ENCODE assay signal across 8 cellular contexts in genomic region chr19:41352609-41353465, GRCh38. TPM values are rescaled to one million over a fixed set of nuclear protein-coding genes. Genes with fewer than 3 reads are reported as not detected.
A peak's percentile ranks its signal among the peaks of the same experiment; 100 is the strongest.
DNase-seq lines count a peak whose midpoint lies in the region; ATAC-seq and TF ChIP-seq lines count a peak whose summit lies in the region.

No MANE protein-coding gene starts in this region.

- H3K36me3 ChIP-seq in right lobe of liver = no peaks in the 10 kb centered on the region

- H3K9me3 ChIP-seq in right lobe of liver = no peaks in the 10 kb centered on the region

- H3K27me3 ChIP-seq in right lobe of liver = no peaks in the 10 kb centered on the region

- peaks cover 0 to 18% (median 0%) of the 10 kb centered on the region in 4 donors for H3K4me1 ChIP-seq in right lobe of liver

- peak overlapping the region; percentile 93 for H3K4me3 ChIP-seq in coronary artery
- peak overlapping the region; percentile 51 to 62 (median 60) for H3K4me3 ChIP-seq in right lobe of liver

- DNase-seq in GM10248 (ENCODE audit: extremely low spot score) (peak; percentile 82), LoVo (ENCODE audit: low spot score) (peak; percentile 79), coronary artery (ENCODE audit: low spot score) (peak; percentile 83), right lobe of liver (peak; percentile 66 to 78 (median 77)), NCI-H2029 treated with DMSO at 0.1 percent for 48 hours (lab: John Stamatoyannopoulos, UW) (no peak)
- peak; percentile 78 for DNase-seq in activated CD4-positive, CD25-positive, alpha-beta regulatory T cell treated with anti-CD3 and anti-CD28 coated beads, Interleukin-2, amount 50 U/mL, for 72 hours
- peak; percentile 62 to 72 (median 71) for DNase-seq in stimulated activated CD4-positive, alpha-beta T cell treated with anti-CD3 and anti-CD28 coated beads, TNF-alpha, amount 100 ng/mL, for 4 hours (ENCODE audit: low read depth in 3 of 3)

- intact Hi-C loops in right lobe of liver (cut with DNase I) = no loop called here

- H3K27ac ChIP-seq in coronary artery (peak overlapping the region; percentile 84 to 93), right lobe of liver (peak overlapping the region; percentile 44 to 91 (median 66))

- POLR2A ChIA-PET in GM10248 (lab: Yijun Ruan, JAX) = interaction anchor here (0.6 to 3.2 kb wide), 5 partner anchors 12 to 179 kb away, joined by 3 to 25 read pairs (median 3); partner anchors contain the start of gene B9D2

- TF ChIP-seq CTCF in GM10248 (IDR thresholded peaks at IDR 0.05; ENCODE audit: control extremely low read depth, extremely low read depth, low read depth, missing control alignments) = peak; percentile 51
- TF ChIP-seq CTCF in coronary artery (IDR thresholded peaks at IDR 0.05) = peak; percentile 16
- peak; percentile 28 to 32 (median 30) for TF ChIP-seq CTCF in right lobe of liver (IDR thresholded peaks at IDR 0.05)

- no peak for TF ChIP-seq POLR2A in right lobe of liver (IDR thresholded peaks at IDR 0.05)

- CTCF ChIA-PET in GM10248 (lab: Yijun Ruan, JAX) = interaction anchor here (1.0 to 6.7 kb wide), 20 partner anchors 9 to 573 kb away, joined by 3 to 68 read pairs (median 6); partner anchors contain the start of genes B9D2, CCDC97 and ERICH4

- ATAC-seq in right lobe of liver = peak; percentile 22 to 31 (median 26)
- no peak for ATAC-seq in HG03521 (IDR thresholded peaks at IDR 0.05; ENCODE audit: unreplicated experiment)

- under 1% methylated on average over 43 of the region's 71 CpGs for WGBS in right lobe of liver (ENCODE audit: insufficient coverage, low coverage, low lambda C conversion rate, missing lambda C conversion rate)

RNA-seq across cellular contexts. Expression of gene TGFB1, which starts 0.9 kb away (rescaled TPM):
- total RNA-seq in right lobe of liver = 10 to 100 TPM in 2 of 6 experiments, 1 to 10 TPM in 4; 4.9 to 19.1 (median 8.5) TPM

RNA-seq across cellular contexts. Expression of gene B9D2, which starts 11.1 kb away (rescaled TPM):
- total RNA-seq in right lobe of liver = 1 to 10 TPM; 1.7 to 4.4 (median 2.6) TPM

RNA-seq across cellular contexts. Expression of gene TMEM91, which starts 23.5 kb away (rescaled TPM):
- 1 to 10 TPM; 1.8 to 4.1 (median 3.0) TPM for total RNA-seq in right lobe of liver

RNA-seq across cellular contexts. Expression of gene CCDC97, which starts 42.9 kb away (rescaled TPM):
- 1 to 10 TPM; 4.6 to 7.2 (median 6.9) TPM for total RNA-seq in right lobe of liver

RNA-seq across cellular contexts. Expression of gene EXOSC5, which starts 44.3 kb away (rescaled TPM):
- 10 to 100 TPM in 5 of 6 experiments, 1 to 10 TPM in 1; 6.1 to 26.6 (median 14.1) TPM for total RNA-seq in right lobe of liver
